ENCODE assay signal across 8 cellular contexts in the genomic region with DNA sequence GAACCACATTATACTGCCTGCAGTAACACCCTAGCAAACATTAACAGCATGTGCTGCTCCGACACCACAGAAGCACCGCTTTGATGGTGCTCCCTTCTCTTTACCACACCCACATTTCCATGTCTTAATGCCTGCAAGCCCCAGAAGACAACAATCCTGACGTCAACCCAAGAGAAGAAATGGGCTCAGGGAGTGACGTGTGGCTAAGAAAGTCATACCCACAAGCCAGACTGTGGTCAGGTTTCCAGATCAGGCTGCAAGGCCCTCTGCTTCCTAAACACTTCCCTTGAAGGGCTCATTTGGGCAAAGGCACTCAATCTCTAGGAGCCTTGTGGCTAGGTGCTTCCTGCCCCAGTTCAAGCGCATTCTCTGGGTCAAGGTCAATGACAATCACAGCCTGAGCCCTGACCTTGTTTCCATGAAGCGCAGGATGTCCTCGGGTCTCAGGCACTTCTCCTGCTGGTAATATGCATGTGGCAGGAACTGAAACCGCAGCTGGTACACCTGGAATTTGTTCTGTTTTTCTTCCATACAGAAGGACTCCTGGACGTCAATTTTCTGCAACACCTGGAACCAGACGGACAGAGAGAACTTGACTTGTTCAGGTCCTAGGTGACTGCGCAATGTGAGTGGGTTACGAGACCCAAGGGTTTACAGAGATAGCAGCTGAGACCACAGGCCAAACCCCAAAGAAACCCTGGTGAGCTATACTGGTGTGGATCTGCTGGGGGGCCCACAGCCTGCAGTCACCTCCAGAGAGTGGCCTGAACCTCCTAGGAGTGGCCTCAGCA.
DNase-seq lines count a peak whose midpoint lies in the region; ATAC-seq and TF ChIP-seq lines count a peak whose summit lies in the region.

No MANE protein-coding gene starts in this region.

- peak; percentile 38 for ATAC-seq in GM19397 (IDR thresholded peaks at IDR 0.05; ENCODE audit: unreplicated experiment)
- no peak for ATAC-seq in HG03025 (IDR thresholded peaks at IDR 0.05; ENCODE audit: low FRiP score, unreplicated experiment)
- ATAC-seq in GM21576 (IDR thresholded peaks at IDR 0.05; ENCODE audit: unreplicated experiment): no peak

- no peak overlapping the region for H2AFZ ChIP-seq in SK-N-SH (ENCODE audit: low read depth)

- no peak for TF ChIP-seq EP300 in SK-N-SH (IDR thresholded peaks at IDR 0.05; ENCODE audit: borderline replicate concordance in 1 of 2, low read depth in 1 of 2, low read length in 1 of 2)

- no peak overlapping the region for H3K4me2 ChIP-seq in SK-N-SH

- H3F3A ChIP-seq in SK-N-SH (replicated peaks; ENCODE audit: insufficient read depth): no peaks in the 10 kb centered on the region

- peak overlapping the region in 1 of 5 donors; percentile 28 for H3K9ac ChIP-seq in subcutaneous abdominal adipose tissue (ENCODE audit: low read length in 5 of 5)
- no peak overlapping the region for H3K9ac ChIP-seq in SK-N-SH

- H3K9me3 ChIP-seq in ascending aorta (no peaks in the 10 kb centered on the region), subcutaneous abdominal adipose tissue (ENCODE audit: control insufficient read depth in 5 of 5, low read length in 5 of 5) (no peaks in the 10 kb centered on the region), SK-N-SH (no peaks in the 10 kb centered on the region)

- H3K9me2 ChIP-seq in SK-N-SH: no peaks in the 10 kb centered on the region

- H3K27me3 ChIP-seq in ascending aorta (no peaks in the 10 kb centered on the region), subcutaneous abdominal adipose tissue (ENCODE audit: control insufficient read depth in 5 of 5, insufficient read depth in 4 of 5, low read length in 5 of 5) (no peaks in the 10 kb centered on the region), SK-N-SH (ENCODE audit: insufficient read depth) (no peaks in the 10 kb centered on the region)

- 93% methylated on average over 9 of the region's 12 CpGs for WGBS in SK-N-SH (ENCODE audit: low lambda C conversion rate)

- TF ChIP-seq CTCF in ascending aorta (IDR thresholded peaks at IDR 0.05): no peak
- TF ChIP-seq CTCF in SK-N-SH (IDR thresholded peaks at IDR 0.05): no peak

- intact Hi-C loops in ascending aorta (cut with DNase I): loop anchor here (2.0 to 5.0 kb wide), 2 partner anchors 34 to 41 kb away; no protein-coding TSS in a partner anchor

- CTCF ChIA-PET in SK-N-SH (lab: Yijun Ruan, JAX): interaction anchor here (1.1 to 4.8 kb wide), 3 partner anchors 14 to 150 kb away, joined by 3 to 17 read pairs (median 4); a partner anchor contains a TSS

- no peaks in the 10 kb centered on the region for H3K79me2 ChIP-seq in SK-N-SH (ENCODE audit: insufficient read depth)

- H3K27ac ChIP-seq in ascending aorta (peak overlapping the region; percentile 84 to 89), subcutaneous abdominal adipose tissue (ENCODE audit: low read depth, low read length) (peak overlapping the region; percentile 81), SK-N-SH (ENCODE audit: low read depth in 2 of 2, low read length in 1 of 2) (peak overlapping the region in 1 of 2 experiments; percentile 44; a peak in 2 of 4 replicates)

- H3K4me1 ChIP-seq in ascending aorta: peaks cover 22 to 28% of the 10 kb centered on the region in 2 donors
- peaks cover 24 to 48% (median 43%) of the 10 kb centered on the region in 5 donors for H3K4me1 ChIP-seq in subcutaneous abdominal adipose tissue (ENCODE audit: control insufficient read depth in 5 of 5, insufficient read depth in 5 of 5, low read length in 5 of 5)
- peaks cover 11 to 36% of the 10 kb centered on the region in 2 experiments for H3K4me1 ChIP-seq in SK-N-SH (ENCODE audit: control insufficient read depth in 1 of 2, insufficient read depth in 2 of 2, low read depth in 1 of 2, low read length in 1 of 2)

- POLR2A ChIA-PET in SK-N-SH (lab: Yijun Ruan, JAX): no interaction called here

- TF ChIP-seq RAD21 in SK-N-SH (IDR thresholded peaks at IDR 0.05; ENCODE audit: low read length): no peak

- no peaks in the 10 kb centered on the region for H4K20me1 ChIP-seq in SK-N-SH (ENCODE audit: insufficient read depth)

- no peak overlapping the region for H3K4me3 ChIP-seq in ascending aorta
- no peak overlapping the region for H3K4me3 ChIP-seq in subcutaneous abdominal adipose tissue (ENCODE audit: low read depth in 1 of 5, low read length in 5 of 5)
- H3K4me3 ChIP-seq in SK-N-SH (ENCODE audit: low read depth in 2 of 2, low read length in 1 of 2): no peak overlapping the region

- H3K36me3 ChIP-seq in ascending aorta (peaks cover 27 to 49% of the 10 kb centered on the region in 2 donors), subcutaneous abdominal adipose tissue (ENCODE audit: control insufficient read depth in 5 of 5, insufficient read depth in 5 of 5, low read length in 5 of 5) (peaks cover 0 to 61% (median 49%) of the 10 kb centered on the region in 5 donors), SK-N-SH (replicated peaks in 1 of 2; ENCODE audit: control insufficient read depth in 1 of 2, insufficient read depth in 2 of 2, low read length in 1 of 2) (peaks cover 24 to 62% of the 10 kb centered on the region in 2 experiments)

- DNase-seq in SKM-1 treated with dmso at 0.1 percent for 144 hours (lab: John Stamatoyannopoulos, UW; ENCODE audit: unreplicated experiment): peak; percentile 80
- DNase-seq in ascending aorta (ENCODE audit: low spot score in 2 of 2): peak; percentile 47 to 76
- peak; percentile 80 for DNase-seq in mesenteric fat pad (ENCODE audit: low spot score)
- DNase-seq in SK-N-SH: no peak

TF ChIP-seq in SK-N-SH, 30 proteins besides CTCF, POLR2A, EP300 and RAD21:
- TF ChIP-seq EZH2phosphoT487 (IDR thresholded peaks at IDR 0.05; ENCODE audit: borderline replicate concordance, low read depth): no peak
- no peak for TF ChIP-seq POLR2AphosphoS5 (IDR thresholded peaks at IDR 0.05; ENCODE audit: low read depth, low read length)
- no peak for TF ChIP-seq RXRA (IDR thresholded peaks at IDR 0.05; ENCODE audit: borderline replicate concordance, low read depth)
- TF ChIP-seq, protein P1, sequence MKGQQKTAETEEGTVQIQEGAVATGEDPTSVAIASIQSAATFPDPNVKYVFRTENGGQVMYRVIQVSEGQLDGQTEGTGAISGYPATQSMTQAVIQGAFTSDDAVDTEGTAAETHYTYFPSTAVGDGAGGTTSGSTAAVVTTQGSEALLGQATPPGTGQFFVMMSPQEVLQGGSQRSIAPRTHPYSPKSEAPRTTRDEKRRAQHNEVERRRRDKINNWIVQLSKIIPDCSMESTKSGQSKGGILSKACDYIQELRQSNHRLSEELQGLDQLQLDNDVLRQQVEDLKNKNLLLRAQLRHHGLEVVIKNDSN (IDR thresholded peaks at IDR 0.05; ENCODE audit: borderline replicate concordance, low read depth): no peak
- no peak for TF ChIP-seq RCOR1 (IDR thresholded peaks at IDR 0.05; ENCODE audit: low read length)
- no peak for TF ChIP-seq NRF1 (IDR thresholded peaks at IDR 0.05; ENCODE audit: low read depth, low read length)
- TF ChIP-seq, protein P2, sequence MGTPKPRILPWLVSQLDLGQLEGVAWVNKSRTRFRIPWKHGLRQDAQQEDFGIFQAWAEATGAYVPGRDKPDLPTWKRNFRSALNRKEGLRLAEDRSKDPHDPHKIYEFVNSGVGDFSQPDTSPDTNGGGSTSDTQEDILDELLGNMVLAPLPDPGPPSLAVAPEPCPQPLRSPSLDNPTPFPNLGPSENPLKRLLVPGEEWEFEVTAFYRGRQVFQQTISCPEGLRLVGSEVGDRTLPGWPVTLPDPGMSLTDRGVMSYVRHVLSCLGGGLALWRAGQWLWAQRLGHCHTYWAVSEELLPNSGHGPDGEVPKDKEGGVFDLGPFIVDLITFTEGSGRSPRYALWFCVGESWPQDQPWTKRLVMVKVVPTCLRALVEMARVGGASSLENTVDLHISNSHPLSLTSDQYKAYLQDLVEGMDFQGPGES (IDR thresholded peaks at IDR 0.05; ENCODE audit: low read depth, low read length): no peak
- TF ChIP-seq JUND (IDR thresholded peaks at IDR 0.05): no peak
- no peak for TF ChIP-seq RFX5 (IDR thresholded peaks at IDR 0.05; ENCODE audit: low read length)
- TF ChIP-seq ELF1 (IDR thresholded peaks at IDR 0.05): no peak
- no peak for TF ChIP-seq CHD2 (IDR thresholded peaks at IDR 0.05; ENCODE audit: low read length, partially characterized antibody)
- no peak for TF ChIP-seq TEAD4 (IDR thresholded peaks at IDR 0.05; ENCODE audit: borderline replicate concordance, insufficient read depth)
- no peak for TF ChIP-seq FOXJ3 (CRISPR knock-in tag; IDR thresholded peaks at IDR 0.05)
- TF ChIP-seq TCF12 (IDR thresholded peaks at IDR 0.05): no peak
- no peak for TF ChIP-seq SMC3 (IDR thresholded peaks at IDR 0.05; ENCODE audit: low read depth, low read length)
- TF ChIP-seq FOXM1 (IDR thresholded peaks at IDR 0.05; ENCODE audit: low read depth): no peak
- TF ChIP-seq GATA2 (CRISPR knock-in tag; IDR thresholded peaks at IDR 0.05): no peak
- TF ChIP-seq NFIC (IDR thresholded peaks at IDR 0.05; ENCODE audit: borderline replicate concordance): no peak
- no peak for TF ChIP-seq FOSL2 (IDR thresholded peaks at IDR 0.05; ENCODE audit: borderline replicate concordance, low read depth)
- no peak for TF ChIP-seq MXI1 (IDR thresholded peaks at IDR 0.05; ENCODE audit: low read depth, low read length)
